ENCODE assay signal across 1 cellular context in the genomic region with DNA sequence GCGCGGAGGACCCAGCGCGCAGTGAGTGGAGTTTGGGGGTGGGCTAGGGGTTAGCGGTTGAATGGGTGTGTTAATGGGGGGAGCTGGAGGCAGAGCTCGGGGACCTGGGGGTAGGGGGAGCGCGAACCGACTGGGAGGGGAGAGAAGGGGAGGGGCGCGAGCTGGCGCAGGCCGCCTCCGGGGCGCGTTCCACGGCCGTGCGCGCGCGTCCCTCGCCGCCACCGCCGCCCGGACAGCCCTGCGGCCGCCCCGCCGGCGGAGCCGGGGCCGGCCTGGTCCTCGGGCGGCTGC.
TF ChIP-seq lines count a peak whose summit lies in the region.

A gene (plus strand): TSS at position 194 of the 291 bp plus-strand sequence. CDS start 36,051 bp downstream, outside the sequence.

TF ChIP-seq in SK-N-SH, 30 proteins besides CTCF, POLR2A, EP300 and RAD21 (continued from another document):
- TF ChIP-seq, protein P1, sequence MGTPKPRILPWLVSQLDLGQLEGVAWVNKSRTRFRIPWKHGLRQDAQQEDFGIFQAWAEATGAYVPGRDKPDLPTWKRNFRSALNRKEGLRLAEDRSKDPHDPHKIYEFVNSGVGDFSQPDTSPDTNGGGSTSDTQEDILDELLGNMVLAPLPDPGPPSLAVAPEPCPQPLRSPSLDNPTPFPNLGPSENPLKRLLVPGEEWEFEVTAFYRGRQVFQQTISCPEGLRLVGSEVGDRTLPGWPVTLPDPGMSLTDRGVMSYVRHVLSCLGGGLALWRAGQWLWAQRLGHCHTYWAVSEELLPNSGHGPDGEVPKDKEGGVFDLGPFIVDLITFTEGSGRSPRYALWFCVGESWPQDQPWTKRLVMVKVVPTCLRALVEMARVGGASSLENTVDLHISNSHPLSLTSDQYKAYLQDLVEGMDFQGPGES (IDR thresholded peaks at IDR 0.05; ENCODE audit: low read depth, low read length) = no peak
- TF ChIP-seq RFX5 (IDR thresholded peaks at IDR 0.05; ENCODE audit: low read length) (no peak), MXI1 (IDR thresholded peaks at IDR 0.05; ENCODE audit: low read depth, low read length) (no peak), NRF1 (IDR thresholded peaks at IDR 0.05; ENCODE audit: low read depth, low read length) (peak; percentile 15; the same call in 1 of the 2 replicates), GATA2 (CRISPR knock-in tag; IDR thresholded peaks at IDR 0.05) (no peak)
- TF ChIP-seq, protein P2, sequence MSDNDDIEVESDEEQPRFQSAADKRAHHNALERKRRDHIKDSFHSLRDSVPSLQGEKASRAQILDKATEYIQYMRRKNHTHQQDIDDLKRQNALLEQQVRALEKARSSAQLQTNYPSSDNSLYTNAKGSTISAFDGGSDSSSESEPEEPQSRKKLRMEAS (IDR thresholded peaks at IDR 0.05; ENCODE audit: low read depth) = no peak
TF ChIP-seq in SK-N-SH: peak in this region for 1.
